ENCODE assay signal across 9 cellular contexts in the genomic region with DNA sequence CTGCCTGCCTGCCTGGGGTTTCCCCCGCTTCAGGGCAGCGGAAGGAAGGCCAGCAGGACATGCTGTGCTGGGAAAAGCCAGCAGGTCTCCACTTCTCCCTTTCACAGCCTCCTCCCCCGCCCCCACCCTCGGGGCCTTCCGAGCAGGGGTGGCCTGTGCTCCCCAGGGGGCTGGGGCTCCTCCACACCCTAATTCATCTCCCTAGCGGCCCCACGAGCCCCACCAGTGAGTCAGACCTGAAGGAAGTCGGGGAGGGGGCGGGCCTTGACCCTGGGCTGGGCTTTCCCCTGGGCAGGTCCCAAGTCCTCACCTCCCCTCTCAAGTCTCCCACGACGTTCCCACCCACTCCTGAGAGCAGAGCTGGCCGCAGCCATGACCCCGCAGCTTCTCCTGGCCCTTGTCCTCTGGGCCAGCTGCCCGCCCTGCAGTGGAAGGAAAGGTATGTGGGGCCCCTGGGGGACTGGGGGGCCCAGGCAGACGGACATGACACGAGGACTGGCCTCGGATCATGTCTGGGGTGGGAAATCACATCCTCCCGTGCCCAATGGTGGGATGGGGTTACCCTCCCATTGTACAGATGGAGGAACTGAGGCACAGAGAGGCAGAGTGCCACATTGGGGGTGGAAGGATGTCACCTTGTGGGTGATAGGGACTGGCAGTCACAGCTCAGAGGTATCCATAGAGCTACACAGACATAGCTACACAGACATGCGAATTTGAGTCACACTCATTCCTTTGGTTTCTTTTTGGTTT. TPM values are rescaled to one million over a fixed set of nuclear protein-coding genes. Genes with fewer than 3 reads are reported as not detected.
A peak's percentile ranks its signal among the peaks of the same experiment; 100 is the strongest.
DNase-seq lines count a peak whose midpoint lies in the region; ATAC-seq and TF ChIP-seq lines count a peak whose summit lies in the region.
"Had no signal": no experiment of that assay in that cellular context is flagged by ENCODE, and none has a peak within 500 bp of the region (broad histone marks: within the 10 kb centered on the region; RNA-seq: fewer than 3 reads in every experiment).

A gene (plus strand): TSS at position 345 of the 753 bp plus-strand sequence. CDS start 28 bp downstream, at position 373.

- intact Hi-C loops in adrenal gland (cut with DNase I), result no loop called here

- H3K27ac ChIP-seq in HUES6 (ENCODE audit: low read depth, low read length) (no peak within 1 kb of the TSS), adrenal gland (no peak within 1 kb of the TSS)

- H3K4me3 Mint-ChIP-seq in type B pancreatic cell, result no peak within 1 kb of the TSS

- no peak within 1 kb of the TSS for H3K9ac ChIP-seq in HUES6 (ENCODE audit: low read length)

- no peak within 1 kb of the TSS for H3K27ac Mint-ChIP-seq in type B pancreatic cell

- peaks cover 5% of the 10 kb centered on the region for H3K27me3 Mint-ChIP-seq in type B pancreatic cell

- TF ChIP-seq CTCF in adrenal gland (IDR thresholded peaks at IDR 0.05) (no peak), type B pancreatic cell (conservative IDR thresholded peaks at IDR 0.05) (no peak)

- ATAC-seq in GM21381 (IDR thresholded peaks at IDR 0.05; ENCODE audit: unreplicated experiment), result peak; percentile 53

- H3K27me3 ChIP-seq in HUES6 (ENCODE audit: control insufficient read depth, insufficient read depth, low read length) (peaks cover 11% of the 10 kb centered on the region), adrenal gland (peaks cover 11% of the 10 kb centered on the region)

- WGBS in adrenal gland, 4 donors, result 9 to 14% (median 12%) methylated on average over 15 to 19 of the region's 19 CpGs

- DNase-seq in G401 (ENCODE audit: low spot score) (peak; percentile 6), adrenal gland (peak in 4 of 7 donors; percentile 26 to 39 (median 35)), lung microvascular endothelial cell (ENCODE audit: low read depth in 2 of 2) (peak; percentile 37 to 42), 8988T (no peak), type B pancreatic cell (ENCODE audit: extremely low spot score, unreplicated experiment) (no peak)
- no peak for DNase-seq in central memory CD4-positive, alpha-beta T cell

- H3K4me1 Mint-ChIP-seq in type B pancreatic cell (ENCODE audit: unreplicated experiment), result no peaks in the 10 kb centered on the region

- no peaks in the 10 kb centered on the region for H3K9me3 Mint-ChIP-seq in type B pancreatic cell

- no peak for TF ChIP-seq POLR2A in adrenal gland (IDR thresholded peaks at IDR 0.05)

- no peaks in the 10 kb centered on the region for H3K36me3 Mint-ChIP-seq in type B pancreatic cell

- H3K9me3 ChIP-seq in HUES6 (ENCODE audit: control insufficient read depth, insufficient read depth, low read depth, low read length), result no peaks in the 10 kb centered on the region
- no peaks in the 10 kb centered on the region for H3K9me3 ChIP-seq in adrenal gland (replicated peaks in 1 of 3)

- no peaks in the 10 kb centered on the region for H3K36me3 ChIP-seq in HUES6 (ENCODE audit: control insufficient read depth, insufficient read depth, low read length)
- no peaks in the 10 kb centered on the region for H3K36me3 ChIP-seq in adrenal gland (replicated peaks in 1 of 2)

- in situ Hi-C loops in G401 (cut with HindIII; ENCODE audit: low sequenced_read_pairs), result no loop called here

- H3K4me3 ChIP-seq in HUES6 (ENCODE audit: low read depth, low read length), result peak within 1 kb of the TSS; percentile 32; the same call in 1 of the 2 replicates
- no peak within 1 kb of the TSS for H3K4me3 ChIP-seq in adrenal gland

- H3K4me1 ChIP-seq in HUES6 (ENCODE audit: control insufficient read depth, insufficient read depth, low read length), result peaks cover 9% of the 10 kb centered on the region
- no peaks in the 10 kb centered on the region for H3K4me1 ChIP-seq in adrenal gland (replicated peaks in 1 of 2)

RNA-seq across cellular contexts. Expression of the gene that starts here (rescaled TPM):
- 1.8 and 5.4 TPM in 2 replicates for total RNA-seq in G401 (2014; rRNA removed; shearing (Covaris generic))
- total RNA-seq in adrenal gland, result 10 to 100 TPM in 3 of 8 donors, 1 to 10 TPM in 5; 1.2 to 18.0 (median 8.0) TPM
- polyA plus RNA-seq in adrenal gland, result 1 to 10 TPM; 1.4 to 5.7 (median 4.7) TPM
- total RNA-seq in lung microvascular endothelial cell, result 0.44 and 0.60 TPM in 2 replicates
- 0.31 and 0.43 TPM in 2 replicates for total RNA-seq in type B pancreatic cell (ENCODE audit: low replicate concordance)
- total RNA-seq: SK-MEL-5 had no signal

Comparison
In these comparisons a context has a peak if more than half of its experiments do, and no peak if none do; other contexts are left out.
1. Peak in DNase-seq in lung microvascular endothelial cell; RNA of the gene not detected or under 1 TPM.
2. DNase-seq: peak in G401 (single experiment) and adrenal gland (4 of 7); none in 8988T (single experiment), type B pancreatic cell (single experiment) and central memory CD4-positive, alpha-beta T cell (single experiment).